Comparison of ENCODE assay signal across 1 cellular context in genomic region chr9:81833563-81834345, GRCh38.
A peak's percentile ranks its signal among the peaks of the same experiment; 100 is the strongest.
TF ChIP-seq lines count a peak whose summit lies in the region.

No MANE protein-coding gene starts in this region.

TF ChIP-seq in HepG2, 621 proteins besides CTCF, POLR2A, EP300 and RAD21 (continued from another document and continues in another):
- TF ChIP-seq RERE (CRISPR knock-in tag; IDR thresholded peaks at IDR 0.05; ENCODE audit: low read depth) (peak; percentile 67; the same call in 1 of the 2 replicates), STAT6 (CRISPR knock-in tag; IDR thresholded peaks at IDR 0.05; ENCODE audit: borderline replicate concordance) (no peak), FLYWCH1 (CRISPR knock-in tag; IDR thresholded peaks at IDR 0.05) (no peak), SMARCE1 (IDR thresholded peaks at IDR 0.05; ENCODE audit: borderline replicate concordance) (no peak), ZXDC (CRISPR knock-in tag; IDR thresholded peaks at IDR 0.05) (no peak), KMT2B (CRISPR knock-in tag; IDR thresholded peaks at IDR 0.05) (no peak), BRCA1 (CRISPR knock-in tag; IDR thresholded peaks at IDR 0.05) (0 out of 2 replicates have a peak, but pooled peaks have one; percentile 25), ZNF280B (CRISPR knock-in tag; IDR thresholded peaks at IDR 0.05; ENCODE audit: borderline replicate concordance) (no peak), PRDM4 (CRISPR knock-in tag; IDR thresholded peaks at IDR 0.05; ENCODE audit: borderline replicate concordance) (no peak), CBX5 (CRISPR knock-in tag; IDR thresholded peaks at IDR 0.05; ENCODE audit: borderline replicate concordance) (peak; percentile 46; the same call in 1 of the 2 replicates), GPN1 (CRISPR knock-in tag; IDR thresholded peaks at IDR 0.05; ENCODE audit: borderline replicate concordance) (no peak), HNF4A (CRISPR knock-in tag; IDR thresholded peaks at IDR 0.05) (peak; percentile 74), MXD3 (CRISPR knock-in tag; IDR thresholded peaks at IDR 0.05) (no peak), ZNF121 (CRISPR knock-in tag; IDR thresholded peaks at IDR 0.05) (peak; percentile 97), ZNF609 (CRISPR knock-in tag; IDR thresholded peaks at IDR 0.05; ENCODE audit: borderline replicate concordance) (peak; percentile 67; the same call in 1 of the 2 replicates), ZNF354B (CRISPR knock-in tag; IDR thresholded peaks at IDR 0.05) (no peak), FOXA1 (IDR thresholded peaks at IDR 0.05) (no peak), FOXA1 (CRISPR knock-in tag; IDR thresholded peaks at IDR 0.05) (peak; percentile 68; the same call in 1 of the 2 replicates), POGZ (CRISPR knock-in tag; IDR thresholded peaks at IDR 0.05) (peak; percentile 52; the same call in 1 of the 2 replicates), ZNF678 (CRISPR knock-in tag; IDR thresholded peaks at IDR 0.05) (no peak), RCOR2 (CRISPR knock-in tag; IDR thresholded peaks at IDR 0.05) (peak; percentile 16; the same call in 1 of the 2 replicates), ZNF567 (CRISPR knock-in tag; IDR thresholded peaks at IDR 0.05; ENCODE audit: borderline replicate concordance) (no peak), ZNF232 (CRISPR knock-in tag; IDR thresholded peaks at IDR 0.05; ENCODE audit: borderline replicate concordance) (peak; percentile 72; the same call in 1 of the 2 replicates), ATF2 (CRISPR knock-in tag; IDR thresholded peaks at IDR 0.05) (no peak), ZSCAN9 (CRISPR knock-in tag; IDR thresholded peaks at IDR 0.05; ENCODE audit: borderline replicate concordance) (no peak), ZNF737 (CRISPR knock-in tag; IDR thresholded peaks at IDR 0.05; ENCODE audit: borderline replicate concordance) (no peak), DRAP1 (CRISPR knock-in tag; IDR thresholded peaks at IDR 0.05) (no peak), SOX6 (IDR thresholded peaks at IDR 0.05) (no peak), SOX6 (CRISPR knock-in tag; IDR thresholded peaks at IDR 0.05) (peak; percentile 90), CENPT (CRISPR knock-in tag; IDR thresholded peaks at IDR 0.05; ENCODE audit: low read depth) (no peak), DNMT1 (CRISPR knock-in tag; IDR thresholded peaks at IDR 0.05) (no peak), ZNF629 (CRISPR knock-in tag; conservative IDR thresholded peaks at IDR 0.05) (0 out of 2 replicates have a peak, but pooled peaks have one; percentile 32), KDM6A (CRISPR knock-in tag; IDR thresholded peaks at IDR 0.05; ENCODE audit: low read depth) (0 out of 2 replicates have a peak, but pooled peaks have one; percentile 57), ZNF660 (CRISPR knock-in tag; IDR thresholded peaks at IDR 0.05; ENCODE audit: borderline replicate concordance, low read depth) (no peak)
